In the genomic region with DNA sequence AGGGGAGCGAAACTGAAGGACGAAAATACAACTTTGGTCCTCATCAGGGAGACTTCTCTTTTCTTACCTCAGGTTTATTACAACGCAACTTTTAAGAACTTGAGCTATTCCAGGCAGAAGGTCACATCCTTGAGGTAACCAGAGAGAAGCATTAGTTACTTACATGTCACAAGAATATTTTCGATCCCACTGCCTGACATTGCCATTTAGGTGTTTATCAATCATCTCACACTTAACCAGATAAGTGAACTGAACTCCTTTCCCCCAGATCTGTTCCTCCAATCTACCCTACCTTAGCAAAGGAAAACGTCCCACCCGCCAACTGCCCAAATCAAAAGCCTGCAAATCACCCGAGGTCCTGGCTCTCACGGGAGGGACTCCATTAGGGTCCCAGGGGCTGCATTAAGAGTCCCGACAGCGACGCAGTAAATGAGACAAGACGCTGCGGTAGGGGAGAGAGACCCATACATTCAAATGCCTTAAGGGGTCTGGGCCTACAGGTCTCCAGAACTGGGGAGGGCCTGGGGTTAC, we compare ENCODE assay signal across 8 cellular contexts. TPM values are rescaled to one million over a fixed set of nuclear protein-coding genes. Genes with fewer than 3 reads are reported as not detected.
A peak's percentile ranks its signal among the peaks of the same experiment; 100 is the strongest.
DNase-seq lines count a peak whose midpoint lies in the region; ATAC-seq, FAIRE-seq and TF ChIP-seq lines count a peak whose summit lies in the region.
"Had no signal": no experiment of that assay in that cellular context is flagged by ENCODE, and none has a peak within 500 bp of the region (broad histone marks: within the 10 kb centered on the region; RNA-seq: fewer than 3 reads in every experiment).

No MANE protein-coding gene starts in this region.

- no CpG with 5 or more reads among the region's 13 CpGs for WGBS in H9 (ENCODE audit: extremely low coverage, insufficient read length, low lambda C conversion rate)
- WGBS in right cardiac atrium = 33% methylated on average over 13 of the region's 13 CpGs
- WGBS in small intestine, 3 donors = 35 to 38% (median 38%) methylated on average over 13 of the region's 13 CpGs

- H2BK12ac ChIP-seq in H9 (ENCODE audit: insufficient read length, low read depth, low read length) = no peak overlapping the region

- no peak overlapping the region for H4K8ac ChIP-seq in H9 (replicated peaks; ENCODE audit: insufficient read length, low read depth, low read length)

- peak overlapping the region; percentile 86 for H3K4me2 ChIP-seq in H9 (ENCODE audit: insufficient read depth, insufficient read length, low read length)

- no peak overlapping the region for H3K56ac ChIP-seq in H9 (ENCODE audit: insufficient read length, low read depth, low read length)

- peaks cover 9% of the 10 kb centered on the region for H3K79me1 ChIP-seq in H9 (ENCODE audit: insufficient read depth, low read depth, low read length, poor library complexity, severe bottlenecking)

- H3K4me3 ChIP-seq in right cardiac atrium (ENCODE audit: low read length) (peak overlapping the region; percentile 43), small intestine (ENCODE audit: low read depth in 1 of 2, low read length in 2 of 2) (peak overlapping the region; percentile 60 to 70)

- H3K27me3 Mint-ChIP-seq in H9 (ENCODE audit: low read depth) = peaks cover 60% of the 10 kb centered on the region

- H3K36me3 Mint-ChIP-seq in H9 (ENCODE audit: insufficient read depth in 1 of 3, low read depth in 3 of 3) = peaks cover 27 to 47% (median 40%) of the 10 kb centered on the region in 3 experiments

- FAIRE-seq in small intestine (lab: Jason Lieb, UNC) = no peak

- H3K4ac ChIP-seq in H9 (ENCODE audit: low read depth, low read length) = no peak overlapping the region

- no peak overlapping the region for H2AFZ ChIP-seq in H9 (ENCODE audit: low read length)

- H3K9ac ChIP-seq in H9 (ENCODE audit: extremely low read depth, insufficient read length, low read length) = peak overlapping the region; percentile 27

- no peak overlapping the region for H2BK20ac ChIP-seq in H9 (ENCODE audit: low read depth, low read length, poor library complexity, severe bottlenecking)

- H3K27me3 ChIP-seq in H9 (ENCODE audit: insufficient read depth, low read length) (no peaks in the 10 kb centered on the region; the same call in 1 of the 2 replicates), right cardiac atrium (ENCODE audit: control insufficient read depth, insufficient read depth) (no peaks in the 10 kb centered on the region), small intestine (ENCODE audit: control insufficient read depth in 2 of 2, insufficient read depth in 2 of 2, low read length in 2 of 2) (no peaks in the 10 kb centered on the region)

- no peak overlapping the region for H2BK120ac ChIP-seq in H9 (ENCODE audit: low read depth, low read length, poor library complexity, severe bottlenecking)

- no peak overlapping the region for H3K14ac ChIP-seq in H9 (ENCODE audit: insufficient read depth, low read length)

- H3T11ph ChIP-seq in H9 (ENCODE audit: low read length) = no peak overlapping the region

- no peak overlapping the region for H2BK5ac ChIP-seq in H9 (ENCODE audit: insufficient read length, low read length)

- H3K4me1 ChIP-seq in H9 (ENCODE audit: insufficient read depth, low read length) = no peaks in the 10 kb centered on the region; the same call in 1 of the 2 replicates
- H3K4me1 ChIP-seq in right cardiac atrium (ENCODE audit: control insufficient read depth, insufficient read depth, low read length) = no peaks in the 10 kb centered on the region
- peaks cover 0 to 3% of the 10 kb centered on the region in 2 donors for H3K4me1 ChIP-seq in small intestine (ENCODE audit: control insufficient read depth in 2 of 2, insufficient read depth in 1 of 2, low read depth in 1 of 2, low read length in 1 of 2)

- H3K79me2 ChIP-seq in H9 (ENCODE audit: insufficient read depth, low read length) = no peaks in the 10 kb centered on the region; the same call in 1 of the 2 replicates

- no peak overlapping the region; a peak in 1 of 7 replicates for H3K27ac Mint-ChIP-seq in H9

- no peak overlapping the region for H4K5ac ChIP-seq in H9 (ENCODE audit: insufficient read length, low read depth, low read length)

- H3K9me3 ChIP-seq in H9 (ENCODE audit: control insufficient read depth, low read depth, low read length) = no peaks in the 10 kb centered on the region
- no peaks in the 10 kb centered on the region for H3K9me3 ChIP-seq in right cardiac atrium (ENCODE audit: control insufficient read depth, low read length)
- no peaks in the 10 kb centered on the region for H3K9me3 ChIP-seq in small intestine (ENCODE audit: control insufficient read depth, low read depth)

- H4K91ac ChIP-seq in H9 (ENCODE audit: insufficient read length, low read depth, low read length) = no peak overlapping the region

- no peaks in the 10 kb centered on the region for H3K36me3 ChIP-seq in small intestine (ENCODE audit: control insufficient read depth in 2 of 2, insufficient read depth in 2 of 2, low read length in 2 of 2)

- no peaks in the 10 kb centered on the region for H4K20me1 ChIP-seq in H9 (ENCODE audit: control insufficient read depth, insufficient read depth, insufficient read length)

- DNase-seq in H9 (no peak), right cardiac atrium (no peak), small intestine (no peak), DMS153 treated with DMSO at 0.1 percent for 48 hours (lab: John Stamatoyannopoulos, UW; ENCODE audit: unreplicated experiment) (no peak)
- DNase-seq in stimulated activated CD4-positive, alpha-beta T cell treated with anti-CD3 and anti-CD28 coated beads, Interleukin-15, amount 100 ng/mL, for 24 hours = no peak

- no peak overlapping the region for H3K23ac ChIP-seq in H9 (ENCODE audit: insufficient read length, low read depth, low read length)

- no peak overlapping the region for H2AK5ac ChIP-seq in H9 (ENCODE audit: insufficient read length, low read length)

- H3K9me3 Mint-ChIP-seq in H9 = peaks cover 18 to 22% of the 10 kb centered on the region in 2 experiments

- ATAC-seq in SK-N-SH treated with all-trans-retinoic acid at 6 μM for 48 hours = peak; percentile 49
- ATAC-seq in right cardiac atrium = peak in 1 of 2 donors; percentile 42
- ATAC-seq in HG02678 (IDR thresholded peaks at IDR 0.05; ENCODE audit: unreplicated experiment) = no peak

- H2BK15ac ChIP-seq in H9 (ENCODE audit: low read depth, low read length) = no peak overlapping the region

- peaks cover 6 to 8% of the 10 kb centered on the region in 2 experiments for H3K4me1 Mint-ChIP-seq in H9

- peak overlapping the region; percentile 87 to 89 for H3K4me3 Mint-ChIP-seq in H9

- peaks cover 5% of the 10 kb centered on the region for H3K23me2 ChIP-seq in H9 (ENCODE audit: insufficient read length, low read depth, low read length, poor library complexity, severe bottlenecking)

- TF ChIP-seq CTCF in H9 (conservative IDR thresholded peaks at IDR 0.05) = no peak

- H3K27ac ChIP-seq in H9 (ENCODE audit: insufficient read length, low read depth, low read length) (no peak overlapping the region), right cardiac atrium (ENCODE audit: low read length) (no peak overlapping the region), small intestine (ENCODE audit: low read depth in 1 of 2, low read length in 1 of 2) (no peak overlapping the region)

- H3K18ac ChIP-seq in H9 (ENCODE audit: insufficient read length, low read depth, low read length) = no peak overlapping the region

- intact Hi-C loops in right cardiac atrium (cut with DNase I) = no loop called here

TF ChIP-seq in SK-N-SH treated with all-trans-retinoic acid at 6 μM for 48 hours, 23 proteins besides CTCF, POLR2A, EP300 and RAD21 (continues in another document):
- no peak for TF ChIP-seq ZFP3 (CRISPR knock-in tag; IDR thresholded peaks at IDR 0.05)
- TF ChIP-seq RARB (CRISPR knock-in tag; IDR thresholded peaks at IDR 0.05) = no peak
- TF ChIP-seq ISL1 (CRISPR knock-in tag; IDR thresholded peaks at IDR 0.05) = no peak
- TF ChIP-seq, protein P1, sequence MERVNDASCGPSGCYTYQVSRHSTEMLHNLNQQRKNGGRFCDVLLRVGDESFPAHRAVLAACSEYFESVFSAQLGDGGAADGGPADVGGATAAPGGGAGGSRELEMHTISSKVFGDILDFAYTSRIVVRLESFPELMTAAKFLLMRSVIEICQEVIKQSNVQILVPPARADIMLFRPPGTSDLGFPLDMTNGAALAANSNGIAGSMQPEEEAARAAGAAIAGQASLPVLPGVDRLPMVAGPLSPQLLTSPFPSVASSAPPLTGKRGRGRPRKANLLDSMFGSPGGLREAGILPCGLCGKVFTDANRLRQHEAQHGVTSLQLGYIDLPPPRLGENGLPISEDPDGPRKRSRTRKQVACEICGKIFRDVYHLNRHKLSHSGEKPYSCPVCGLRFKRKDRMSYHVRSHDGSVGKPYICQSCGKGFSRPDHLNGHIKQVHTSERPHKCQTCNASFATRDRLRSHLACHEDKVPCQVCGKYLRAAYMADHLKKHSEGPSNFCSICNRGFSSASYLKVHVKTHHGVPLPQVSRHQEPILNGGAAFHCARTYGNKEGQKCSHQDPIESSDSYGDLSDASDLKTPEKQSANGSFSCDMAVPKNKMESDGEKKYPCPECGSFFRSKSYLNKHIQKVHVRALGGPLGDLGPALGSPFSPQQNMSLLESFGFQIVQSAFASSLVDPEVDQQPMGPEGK (CRISPR knock-in tag; IDR thresholded peaks at IDR 0.05; ENCODE audit: borderline replicate concordance) = no peak
- TF ChIP-seq ZNF565 (CRISPR knock-in tag; conservative IDR thresholded peaks at IDR 0.05; ENCODE audit: low read depth) = no peak
- no peak for TF ChIP-seq TCF4 (CRISPR knock-in tag; IDR thresholded peaks at IDR 0.05; ENCODE audit: borderline replicate concordance)
- no peak for TF ChIP-seq PPARA (CRISPR knock-in tag; IDR thresholded peaks at IDR 0.05; ENCODE audit: borderline replicate concordance)
- TF ChIP-seq ZNF8 (CRISPR knock-in tag; IDR thresholded peaks at IDR 0.05) = no peak
- TF ChIP-seq, protein P2, sequence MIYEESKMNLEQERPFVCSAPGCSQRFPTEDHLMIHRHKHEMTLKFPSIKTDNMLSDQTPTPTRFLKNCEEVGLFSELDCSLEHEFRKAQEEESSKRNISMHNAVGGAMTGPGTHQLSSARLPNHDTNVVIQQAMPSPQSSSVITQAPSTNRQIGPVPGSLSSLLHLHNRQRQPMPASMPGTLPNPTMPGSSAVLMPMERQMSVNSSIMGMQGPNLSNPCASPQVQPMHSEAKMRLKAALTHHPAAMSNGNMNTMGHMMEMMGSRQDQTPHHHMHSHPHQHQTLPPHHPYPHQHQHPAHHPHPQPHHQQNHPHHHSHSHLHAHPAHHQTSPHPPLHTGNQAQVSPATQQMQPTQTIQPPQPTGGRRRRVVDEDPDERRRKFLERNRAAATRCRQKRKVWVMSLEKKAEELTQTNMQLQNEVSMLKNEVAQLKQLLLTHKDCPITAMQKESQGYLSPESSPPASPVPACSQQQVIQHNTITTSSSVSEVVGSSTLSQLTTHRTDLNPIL (CRISPR knock-in tag; IDR thresholded peaks at IDR 0.05; ENCODE audit: low read depth) = no peak

RNA-seq across cellular contexts. Expression of a gene that starts 0.7 kb away (rescaled TPM):
- total RNA-seq in H9 (2021) (8.2 and 9.2 TPM in 2 replicates), right cardiac atrium (1 to 10 TPM; 1.4 to 1.7 (median 1.5) TPM)
- polyA plus RNA-seq in right cardiac atrium (0.59 TPM), small intestine (under 1 TPM in 1 of 3 donors, not detected in 2; 0.31 TPM)

RNA-seq across cellular contexts. Expression of a gene that starts 12.3 kb away (rescaled TPM):
- total RNA-seq in H9 (2021) = 0.13 and 0.15 TPM in 2 replicates
- not detected for total RNA-seq in right cardiac atrium
- not detected for polyA plus RNA-seq in right cardiac atrium
- polyA plus RNA-seq in small intestine = not detected
- total RNA-seq: lung had no signal
- polyA plus RNA-seq: lung had no signal

RNA-seq across cellular contexts. Expression of a gene that starts 51.3 kb away (rescaled TPM):
- total RNA-seq in H9 (2021) (0.29 and 0.31 TPM in 2 replicates), right cardiac atrium (not detected)
- polyA plus RNA-seq in right cardiac atrium (0.05 TPM), small intestine (not detected)
